In genomic region chr20:35284992-35285805, GRCh38 we compare ENCODE assay signal across 1 cellular context.
TF ChIP-seq lines count a peak whose summit lies in the region.

No MANE protein-coding gene starts in this region.

TF ChIP-seq in HepG2, 621 proteins besides CTCF, POLR2A, EP300 and RAD21 (continued from another document):
- no peak for TF ChIP-seq NFKBIZ (CRISPR knock-in tag; IDR thresholded peaks at IDR 0.05)
- TF ChIP-seq RORA (CRISPR knock-in tag; IDR thresholded peaks at IDR 0.05) = no peak
- peak; percentile 46; the same call in 1 of the 2 replicates for TF ChIP-seq ZFP91 (CRISPR knock-in tag; IDR thresholded peaks at IDR 0.05; ENCODE audit: borderline replicate concordance)
- no peak; the same call in 1 of the 2 replicates for TF ChIP-seq RCOR2 (CRISPR knock-in tag; IDR thresholded peaks at IDR 0.05)
- no peak for TF ChIP-seq ZFX (CRISPR knock-in tag; IDR thresholded peaks at IDR 0.05; ENCODE audit: low read depth)
- TF ChIP-seq CEBPB (IDR thresholded peaks at IDR 0.05; ENCODE audit: borderline replicate concordance, low read depth, low read length) = no peak
- TF ChIP-seq MXD1 (CRISPR knock-in tag; IDR thresholded peaks at IDR 0.05) = peak; percentile 60; the same call in 1 of the 2 replicates
- no peak for TF ChIP-seq ZNF746 (CRISPR knock-in tag; IDR thresholded peaks at IDR 0.05)
- no peak for TF ChIP-seq NBN (conservative IDR thresholded peaks at IDR 0.05)
- 0 out of 2 replicates have a peak, but pooled peaks have one; percentile 32 for TF ChIP-seq PRMT3 (CRISPR knock-in tag; IDR thresholded peaks at IDR 0.05; ENCODE audit: borderline replicate concordance, low read depth)
- peak; percentile 8 for TF ChIP-seq ASH2L (IDR thresholded peaks at IDR 0.05; ENCODE audit: insufficient read length, low read depth, low read length)
- TF ChIP-seq CEBPG (CRISPR knock-in tag; IDR thresholded peaks at IDR 0.05) = no peak
- no peak for TF ChIP-seq ZNF17 (CRISPR knock-in tag; IDR thresholded peaks at IDR 0.05)
- TF ChIP-seq FUBP1 (CRISPR knock-in tag; IDR thresholded peaks at IDR 0.05; ENCODE audit: borderline replicate concordance) = peak; percentile 17; the same call in 1 of the 2 replicates
- TF ChIP-seq ZBTB26 (CRISPR knock-in tag; IDR thresholded peaks at IDR 0.05; ENCODE audit: borderline replicate concordance) = no peak
- no peak for TF ChIP-seq RFX3 (CRISPR knock-in tag; IDR thresholded peaks at IDR 0.05)
- peak; percentile 12 for TF ChIP-seq TAF15 (IDR thresholded peaks at IDR 0.05; ENCODE audit: low read depth, low read length, poor library complexity, severe bottlenecking)
- no peak for TF ChIP-seq ZNF234 (CRISPR knock-in tag; conservative IDR thresholded peaks at IDR 0.05)
- no peak for TF ChIP-seq ZNF496 (CRISPR knock-in tag; IDR thresholded peaks at IDR 0.05; ENCODE audit: insufficient replicate concordance)
- TF ChIP-seq HIVEP1 (CRISPR knock-in tag; IDR thresholded peaks at IDR 0.05) = peak; percentile 31
- no peak for TF ChIP-seq SP2 (CRISPR knock-in tag; IDR thresholded peaks at IDR 0.05)
- no peak; the same call in 1 of the 2 replicates for TF ChIP-seq MYPOP (CRISPR knock-in tag; IDR thresholded peaks at IDR 0.05)
- TF ChIP-seq GABPB1 (CRISPR knock-in tag; IDR thresholded peaks at IDR 0.05) = no peak
- no peak for TF ChIP-seq REST (IDR thresholded peaks at IDR 0.05; ENCODE audit: borderline replicate concordance in 1 of 2, low read depth in 1 of 2, low read length in 2 of 2)
- TF ChIP-seq MED8 (CRISPR knock-in tag; IDR thresholded peaks at IDR 0.05; ENCODE audit: insufficient replicate concordance) = no peak
- no peak for TF ChIP-seq ZNF24 (IDR thresholded peaks at IDR 0.05)
- TF ChIP-seq ZNF530 (CRISPR knock-in tag; IDR thresholded peaks at IDR 0.05; ENCODE audit: low read depth) = no peak
- TF ChIP-seq PAX8 (CRISPR knock-in tag; IDR thresholded peaks at IDR 0.05; ENCODE audit: borderline replicate concordance) = no peak
- no peak for TF ChIP-seq ZNF230 (CRISPR knock-in tag; IDR thresholded peaks at IDR 0.05)
- TF ChIP-seq THAP7 (CRISPR knock-in tag; IDR thresholded peaks at IDR 0.05) = no peak
- no peak for TF ChIP-seq RNF219 (CRISPR knock-in tag; IDR thresholded peaks at IDR 0.05)
- TF ChIP-seq ZNF143 (CRISPR knock-in tag; IDR thresholded peaks at IDR 0.05) = no peak; the same call in 1 of the 2 replicates
- TF ChIP-seq MZF1 (CRISPR knock-in tag; IDR thresholded peaks at IDR 0.05; ENCODE audit: borderline replicate concordance) = no peak; the same call in 1 of the 2 replicates
- peak; percentile 9; the same call in 1 of the 2 replicates for TF ChIP-seq FOXO1 (CRISPR knock-in tag; IDR thresholded peaks at IDR 0.05)
- TF ChIP-seq TAF1 (CRISPR knock-in tag; IDR thresholded peaks at IDR 0.05) = no peak
- no peak for TF ChIP-seq KMT2A (CRISPR knock-in tag; IDR thresholded peaks at IDR 0.05)
- no peak for TF ChIP-seq ZNF850 (CRISPR knock-in tag; conservative IDR thresholded peaks at IDR 0.05)
- TF ChIP-seq ZNF605 (CRISPR knock-in tag; IDR thresholded peaks at IDR 0.05) = no peak
- TF ChIP-seq ZBTB7A (CRISPR knock-in tag; IDR thresholded peaks at IDR 0.05) = no peak
- no peak for TF ChIP-seq GFI1 (CRISPR knock-in tag; IDR thresholded peaks at IDR 0.05; ENCODE audit: borderline replicate concordance)
- TF ChIP-seq ZNF550 (CRISPR knock-in tag; IDR thresholded peaks at IDR 0.05; ENCODE audit: borderline replicate concordance) = no peak
- TF ChIP-seq ZNF782 (CRISPR knock-in tag; IDR thresholded peaks at IDR 0.05; ENCODE audit: borderline replicate concordance) = no peak; the same call in 1 of the 2 replicates
- TF ChIP-seq KAT8 (CRISPR knock-in tag; IDR thresholded peaks at IDR 0.05) = no peak
- TF ChIP-seq ZNF138 (CRISPR knock-in tag; IDR thresholded peaks at IDR 0.05; ENCODE audit: low read depth) = no peak
- TF ChIP-seq ZNF737 (CRISPR knock-in tag; IDR thresholded peaks at IDR 0.05; ENCODE audit: borderline replicate concordance) = no peak
- TF ChIP-seq E2F1 (CRISPR knock-in tag; IDR thresholded peaks at IDR 0.05) = no peak
- no peak for TF ChIP-seq SNAPC5 (CRISPR knock-in tag; IDR thresholded peaks at IDR 0.05; ENCODE audit: borderline replicate concordance)
- TF ChIP-seq KLF6 (CRISPR knock-in tag; IDR thresholded peaks at IDR 0.05) = no peak
- no peak; the same call in 1 of the 2 replicates for TF ChIP-seq FIP1L1 (IDR thresholded peaks at IDR 0.05; ENCODE audit: borderline replicate concordance, insufficient read depth, low read depth, low read length)
